Comparison of ENCODE assay signal across 17 cellular contexts in the genomic region with DNA sequence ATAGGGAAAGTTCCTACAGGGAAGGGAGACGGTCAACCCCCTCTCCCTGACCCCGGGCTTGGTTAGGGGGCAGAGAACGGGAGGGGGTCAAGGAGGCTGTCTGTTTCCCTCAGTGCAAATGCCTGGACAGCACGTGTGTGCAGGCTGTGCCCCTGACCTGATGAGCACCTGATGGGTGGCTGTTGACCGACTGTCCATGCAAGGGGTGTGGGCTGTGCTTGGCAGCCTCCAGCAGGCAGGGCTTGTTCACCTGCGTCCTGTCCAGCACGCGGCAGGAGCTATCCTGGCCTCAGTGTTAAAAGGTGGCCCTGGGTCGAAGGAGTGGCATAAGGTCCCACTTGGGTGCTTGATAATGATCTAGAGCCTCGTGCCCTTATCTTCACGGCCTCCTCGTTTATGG.
"Had no signal": no experiment of that assay in that cellular context is flagged by ENCODE, and none has a peak within 500 bp of the region (broad histone marks: within the 10 kb centered on the region; RNA-seq: fewer than 3 reads in every experiment).

No MANE protein-coding gene starts in this region.

- H3K27ac ChIP-seq: adrenal gland, colonic mucosa, gastrocnemius medialis, neutrophil, suprapubic skin, WERI-Rb-1 had no signal

- H3K27me3 ChIP-seq: adrenal gland, colonic mucosa, heart right ventricle, neutrophil, suprapubic skin had no signal

- DNase-seq: activated CD4-positive, alpha-beta T cell treated with anti-CD3 and anti-CD28 coated beads, Interleukin-2, amount 50 U/mL, for 48 hours; activated naive CD4-positive, alpha-beta T cell treated with anti-CD3 and anti-CD28 coated beads for 36 hours; activated T-cell treated with anti-CD3 and anti-CD28 coated beads, Interleukin-2, amount 50 U/mL, for 1 hour; colonic mucosa; effector CD8-positive, alpha-beta T cell; gastrocnemius medialis; mammary epithelial cell; mucosa of descending colon; naive thymus-derived CD8-positive, alpha-beta T cell; stimulated activated naive CD8-positive, alpha-beta T cell treated with anti-CD3 and anti-CD28 coated beads, Interleukin-15, Interleukin-2, amounts not matched to agents 100 U/mL and 50 U/mL, for 24 hours had no signal

- ATAC-seq: gastrocnemius medialis; mucosa of descending colon; naive thymus-derived CD8-positive, alpha-beta T cell; stimulated activated naive CD8-positive, alpha-beta T cell treated with anti-CD3 and anti-CD28 coated beads, Interleukin-15, Interleukin-2, amounts not matched to agents 100 U/mL and 50 U/mL, for 24 hours had no signal

- H3K27ac Mint-ChIP-seq: activated naive CD4-positive, alpha-beta T cell treated with anti-CD3 and anti-CD28 coated beads for 36 hours; activated T-helper 2 cell treated with anti-CD3 and anti-CD28 coated beads, Interferon-gamma antibody, Interleukin-2, Interleukin-4, amounts not matched to agents 10 μg/mL and 5 μg/mL and 100 μg/mL, durations not matched to agents 14 hours and 24 hours and 36 hours; T-helper 1 cell treated with Interleukin-12 subunit alpha and Interleukin-12 subunit beta and Interleukin-4 antibody, amounts not matched to agents 30 μg/mL and 1 μg/mL, for 36 hours had no signal

- H3K4me1 ChIP-seq: adrenal gland, colonic mucosa, gastrocnemius medialis had no signal

- H3K9me3 ChIP-seq: adrenal gland, colonic mucosa, gastrocnemius medialis, heart right ventricle, mucosa of descending colon, neutrophil, suprapubic skin had no signal

- H3K9me3 Mint-ChIP-seq: activated naive CD4-positive, alpha-beta T cell treated with anti-CD3 and anti-CD28 coated beads for 36 hours; activated T-helper 2 cell treated with anti-CD3 and anti-CD28 coated beads, Interferon-gamma antibody, Interleukin-2, Interleukin-4, amounts not matched to agents 10 μg/mL and 5 μg/mL and 100 μg/mL, durations not matched to agents 14 hours and 24 hours and 36 hours; T-helper 1 cell treated with Interleukin-12 subunit alpha and Interleukin-12 subunit beta and Interleukin-4 antibody, amounts not matched to agents 30 μg/mL and 1 μg/mL, for 36 hours had no signal

- H3K36me3 Mint-ChIP-seq: naive thymus-derived CD8-positive, alpha-beta T cell had no signal

- H3K4me3 ChIP-seq: adrenal gland, colonic mucosa, gastrocnemius medialis, heart right ventricle, mucosa of descending colon, suprapubic skin had no signal

- H3K36me3 ChIP-seq: adrenal gland, colonic mucosa, gastrocnemius medialis, heart right ventricle, neutrophil, suprapubic skin, WERI-Rb-1 had no signal
